In genomic region chr15:50881121-50882048, GRCh38 we compare ENCODE assay signal across 10 cellular contexts. TPM values are rescaled to one million over a fixed set of nuclear protein-coding genes. Genes with fewer than 3 reads are reported as not detected.
DNase-seq lines count a peak whose midpoint lies in the region; ATAC-seq and TF ChIP-seq lines count a peak whose summit lies in the region.
"Had no signal": no experiment of that assay in that cellular context is flagged by ENCODE, and none has a peak within 500 bp of the region (broad histone marks: within the 10 kb centered on the region; RNA-seq: fewer than 3 reads in every experiment).

No MANE protein-coding gene starts in this region.

- H3K9ac ChIP-seq in GM23248: peak overlapping the region; percentile 78

- H3K4me1 ChIP-seq in GM23248 (ENCODE audit: insufficient read depth): peaks cover 52% of the 10 kb centered on the region
- no peaks in the 10 kb centered on the region for H3K4me1 ChIP-seq in SJCRH30

- peak overlapping the region; percentile 81 for H2AFZ ChIP-seq in GM23248

- H3K27ac ChIP-seq in GM23248 (peak overlapping the region; percentile 96), SJCRH30 (no peak overlapping the region)

- TF ChIP-seq CTCF in AG10803 (conservative IDR thresholded peaks at IDR 0.05; ENCODE audit: low read length): no peak

- ATAC-seq in T-helper 17 cell: no peak
- no peak for ATAC-seq in GM21528 (IDR thresholded peaks at IDR 0.05; ENCODE audit: low FRiP score, unreplicated experiment)
- no peak for ATAC-seq in GM18861 (IDR thresholded peaks at IDR 0.05; ENCODE audit: unreplicated experiment)

- no peaks in the 10 kb centered on the region for H3K36me3 ChIP-seq in GM23248 (ENCODE audit: low read depth)
- H3K36me3 ChIP-seq in SJCRH30: no peaks in the 10 kb centered on the region

- H3K4me1 Mint-ChIP-seq in T-helper 17 cell: peaks cover 35% of the 10 kb centered on the region

- no peaks in the 10 kb centered on the region for H3K36me3 Mint-ChIP-seq in T-helper 17 cell (ENCODE audit: low read depth)

- DNase-seq in AG10803 (ENCODE audit: low read depth) (peak; percentile 25), GM23248 (peak; percentile 31), T-helper 17 cell (no peak), glomerular visceral epithelial cell (ENCODE audit: extremely low spot score) (peak; percentile 33), NCI-H2227 (lab: John Stamatoyannopoulos, UW; ENCODE audit: unreplicated experiment) (no peak), SJCRH30 (no peak)
- DNase-seq: activated CD8-positive, alpha-beta memory T cell treated with anti-CD3 and anti-CD28 coated beads for 24 hours; NCI-H524 had no signal

- 59 to 69% methylated on average over 6 of the region's 6 CpGs for WGBS in GM23248 (ENCODE audit: low coverage in 1 of 2, low lambda C conversion rate in 2 of 2, missing lambda C conversion rate in 2 of 2), 2 experiments

- in situ Hi-C loops in GM23248 (cut with MboI): loop anchor here (10.0 kb wide), 1 partner anchor 217 kb away; no protein-coding TSS in a partner anchor

- H3K9me3 ChIP-seq in GM23248 (ENCODE audit: low read depth) (no peaks in the 10 kb centered on the region), T-helper 17 cell (ENCODE audit: control insufficient read depth, low read length, poor library complexity, severe bottlenecking) (no peaks in the 10 kb centered on the region), SJCRH30 (replicated peaks) (no peaks in the 10 kb centered on the region)

- no peaks in the 10 kb centered on the region for H3K9me2 ChIP-seq in GM23248 (ENCODE audit: insufficient read depth)

- H3K4me3 Mint-ChIP-seq in T-helper 17 cell: no peak overlapping the region

- H3K79me2 ChIP-seq in GM23248 (ENCODE audit: insufficient read depth): no peaks in the 10 kb centered on the region

- no peaks in the 10 kb centered on the region for H4K20me1 ChIP-seq in GM23248 (ENCODE audit: insufficient read depth)

- H3F3A ChIP-seq in GM23248 (ENCODE audit: insufficient read depth): peaks cover 46% of the 10 kb centered on the region

- H3K27ac Mint-ChIP-seq in T-helper 17 cell: peak overlapping the region; percentile 92

- H3K27me3 ChIP-seq in GM23248 (replicated peaks; ENCODE audit: insufficient read depth): no peaks in the 10 kb centered on the region
- no peaks in the 10 kb centered on the region for H3K27me3 ChIP-seq in SJCRH30

- no peak overlapping the region for H3K4me3 ChIP-seq in AG10803 (ENCODE audit: low read length)
- no peak overlapping the region for H3K4me3 ChIP-seq in GM23248
- no peak overlapping the region for H3K4me3 ChIP-seq in SJCRH30

- H3K27me3 Mint-ChIP-seq in T-helper 17 cell: no peaks in the 10 kb centered on the region

- H3K4me2 ChIP-seq in GM23248 (ENCODE audit: unreplicated experiment): peak overlapping the region; percentile 59

RNA-seq across cellular contexts. Expression of gene AP4E1, which starts 27.1 kb away (rescaled TPM):
- total RNA-seq in GM23248 (2014; rRNA removed; shearing (Covaris generic)): 14.4 and 15.0 TPM in 2 replicates
- 6.2 and 6.6 TPM in 2 replicates for polyA plus RNA-seq in GM23248 (2016; fragmentation: Nextera tagmentation; extraction: Ambion mirVana)
- 1 to 10 TPM; 7.6 to 9.6 TPM for total RNA-seq in T-helper 17 cell
- total RNA-seq in SJCRH30 (2014; rRNA removed; shearing (Covaris generic)): 9.8 and 11.4 TPM in 2 replicates

Comparison
In these comparisons a context has a peak if more than half of its experiments do, and no peak if none do; other contexts are left out.
1. DNase-seq: peak in AG10803 (single experiment), GM23248 (single experiment) and glomerular visceral epithelial cell (single experiment); none in T-helper 17 cell (0 of 3), NCI-H2227 (single experiment) and SJCRH30 (0 of 2).